Comparison of ENCODE assay signal across 28 cellular contexts in genomic region chr18:36468161-36468560, GRCh38.
DNase-seq lines count a peak whose midpoint lies in the region; ATAC-seq, FAIRE-seq and TF ChIP-seq lines count a peak whose summit lies in the region.
"Had no signal": no experiment of that assay in that cellular context is flagged by ENCODE, and none has a peak within 500 bp of the region (broad histone marks: within the 10 kb centered on the region; RNA-seq: fewer than 3 reads in every experiment).

No MANE protein-coding gene starts in this region.

- H3K4me3 ChIP-seq in body of pancreas (no peak overlapping the region), right cardiac atrium (ENCODE audit: low read length) (no peak overlapping the region), skeletal muscle tissue (ENCODE audit: low read length in 3 of 3) (peak overlapping the region in 2 of 3 donors; percentile 23 to 45), small intestine (ENCODE audit: low read depth in 1 of 2, low read length in 2 of 2) (no peak overlapping the region)
- H3K4me3 ChIP-seq: coronary artery, GM23248, MG63, Peyer's patch, SJSA1, uterus had no signal

- no peak for TF ChIP-seq POLR2A in body of pancreas (IDR thresholded peaks at IDR 0.05)

- peak; percentile 79 for ATAC-seq in body of pancreas
- ATAC-seq in right cardiac atrium, result peak; percentile 82 to 85
- no peak for ATAC-seq in GM21526 (IDR thresholded peaks at IDR 0.05; ENCODE audit: low FRiP score, unreplicated experiment)
- no peak for ATAC-seq in natural killer cell
- ATAC-seq: activated CD8-positive, alpha-beta memory T cell treated with anti-CD3 and anti-CD28 coated beads, Interleukin-2, amount 10 ng/mL, durations not matched to agents 7 days and 5 days; effector memory CD8-positive, alpha-beta T cell; stimulated activated naive B cell treated with anti-CD40 and anti-IgM and Interleukin-4, amounts not matched to agents 10 μg/mL and 1 μg/mL and 100 μg/mL, for 72 hours had no signal

- no peak for TF ChIP-seq CTCF in body of pancreas (IDR thresholded peaks at IDR 0.05)
- TF ChIP-seq CTCF in natural killer cell (IDR thresholded peaks at IDR 0.05), result no peak

- H3K36me3 ChIP-seq in body of pancreas (replicated peaks in 1 of 2; ENCODE audit: insufficient read depth in 1 of 2, low read depth in 2 of 2) (no peaks in the 10 kb centered on the region), skeletal muscle tissue (ENCODE audit: control insufficient read depth in 3 of 3, insufficient read depth in 3 of 3, low read length in 3 of 3) (no peaks in the 10 kb centered on the region), small intestine (ENCODE audit: control insufficient read depth in 2 of 2, insufficient read depth in 2 of 2, low read length in 2 of 2) (no peaks in the 10 kb centered on the region)
- H3K36me3 ChIP-seq: MG63, Peyer's patch, SJSA1, uterus had no signal

- H3K9ac ChIP-seq in skeletal muscle tissue (ENCODE audit: low read depth in 1 of 3, low read length in 3 of 3), result peak overlapping the region; percentile 24 to 77 (median 74)
- H3K9ac ChIP-seq: GM23248 had no signal

- H3K4me1 ChIP-seq in body of pancreas (peaks cover 49% of the 10 kb centered on the region), right cardiac atrium (ENCODE audit: control insufficient read depth, insufficient read depth, low read length) (peaks cover 4% of the 10 kb centered on the region), skeletal muscle tissue (ENCODE audit: control insufficient read depth in 3 of 3, insufficient read depth in 3 of 3, low read length in 3 of 3) (peaks cover 27 to 51% (median 45%) of the 10 kb centered on the region in 3 donors), small intestine (ENCODE audit: control insufficient read depth in 2 of 2, insufficient read depth in 1 of 2, low read depth in 1 of 2, low read length in 1 of 2) (no peaks in the 10 kb centered on the region)
- H3K4me1 ChIP-seq: Peyer's patch, SJSA1, uterus had no signal

- no peaks in the 10 kb centered on the region for H3K36me3 Mint-ChIP-seq in natural killer cell
- H3K36me3 Mint-ChIP-seq: activated CD8-positive, alpha-beta memory T cell treated with anti-CD3 and anti-CD28 coated beads, Interleukin-2, amount 10 ng/mL, durations not matched to agents 7 days and 5 days; activated naive CD4-positive, alpha-beta T cell treated with anti-CD3 and anti-CD28 coated beads, Interleukin-2, amount 10 ng/mL, durations not matched to agents 7 days and 5 days; CD4-positive, CD25-positive, alpha-beta regulatory T cell; stimulated activated naive B cell treated with anti-CD40 and anti-IgM and Interleukin-4, amounts not matched to agents 10 μg/mL and 1 μg/mL and 100 μg/mL, for 72 hours had no signal

- H3K4me3 Mint-ChIP-seq in natural killer cell, result no peak overlapping the region
- H3K4me3 Mint-ChIP-seq: activated CD4-positive, alpha-beta T cell treated with anti-CD3 and anti-CD28 coated beads, Interleukin-2, amount 10 ng/mL, durations not matched to agents 24 days and 14 days; activated CD8-positive, alpha-beta memory T cell treated with anti-CD3 and anti-CD28 coated beads, Interleukin-2, amount 10 ng/mL, durations not matched to agents 7 days and 5 days; activated naive CD4-positive, alpha-beta T cell treated with anti-CD3 and anti-CD28 coated beads, Interleukin-2, amount 10 ng/mL, durations not matched to agents 7 days and 5 days; CD4-positive, CD25-positive, alpha-beta regulatory T cell; effector memory CD8-positive, alpha-beta T cell; stimulated activated naive B cell treated with anti-CD40 and anti-IgM and Interleukin-4, amounts not matched to agents 10 μg/mL and 1 μg/mL and 100 μg/mL, for 72 hours had no signal

- intact Hi-C loops in body of pancreas (cut with DNase I) (no loop called here), right cardiac atrium (cut with DNase I) (loop anchor here in 2 of 4 donors (10.0 kb wide), 3 partner anchors 93 to 173 kb away; partner anchors contain the start of gene FHOD3 (in 1 of the 2)), natural killer cell (cut with micrococcal nuclease) (no loop called here)

- peaks cover 0 to 6% of the 10 kb centered on the region in 2 donors for H3K27me3 Mint-ChIP-seq in natural killer cell (ENCODE audit: low read depth in 2 of 2)

- DNase-seq in NCI-H82 treated with DMSO at 0.1 percent for 48 hours (lab: John Stamatoyannopoulos, UW; ENCODE audit: unreplicated experiment) (peak; percentile 22), body of pancreas (peak; percentile 22 to 79 (median 68)), right cardiac atrium (peak; percentile 46 to 82 (median 76)), small intestine (no peak), natural killer cell (no peak)
- DNase-seq: activated CD4-positive, alpha-beta T cell treated with anti-CD3 and anti-CD28 coated beads, Interleukin-2, amount 10 ng/mL, durations not matched to agents 24 days and 14 days; activated CD8-positive, alpha-beta memory T cell treated with anti-CD3 and anti-CD28 coated beads, Interleukin-2, amount 10 ng/mL, durations not matched to agents 7 days and 5 days; activated naive CD4-positive, alpha-beta T cell treated with anti-CD3 and anti-CD28 coated beads, Interleukin-2, amount 10 ng/mL, durations not matched to agents 7 days and 5 days; amygdala; CD4-positive, CD25-positive, alpha-beta regulatory T cell; effector memory CD8-positive, alpha-beta T cell; GM23248; KBM-7; MG63; NCI-H2081 treated with DMSO at 0.1 percent for 48 hours; NCI-H446; occipital lobe; Peyer's patch; stimulated activated CD4-positive, alpha-beta T cell treated with anti-CD3 and anti-CD28 coated beads, Interleukin-4, amount 100 ng/mL, for 1 hour; stimulated activated naive B cell treated with anti-CD40 and anti-IgM and Interleukin-4, amounts not matched to agents 10 μg/mL and 1 μg/mL and 100 μg/mL, for 72 hours; T-helper 2 cell; uterus had no signal

- peaks cover 0 to 2% of the 10 kb centered on the region in 2 donors for H3K9me3 Mint-ChIP-seq in natural killer cell
- H3K9me3 Mint-ChIP-seq: activated CD4-positive, alpha-beta T cell treated with anti-CD3 and anti-CD28 coated beads, Interleukin-2, amount 10 ng/mL, durations not matched to agents 24 days and 14 days; activated naive CD4-positive, alpha-beta T cell treated with anti-CD3 and anti-CD28 coated beads, Interleukin-2, amount 10 ng/mL, durations not matched to agents 7 days and 5 days; effector memory CD8-positive, alpha-beta T cell; stimulated activated naive B cell treated with anti-CD40 and anti-IgM and Interleukin-4, amounts not matched to agents 10 μg/mL and 1 μg/mL and 100 μg/mL, for 72 hours had no signal

- H3K27ac ChIP-seq in body of pancreas (peak overlapping the region in 3 of 4 donors; percentile 30 to 62 (median 59)), right cardiac atrium (ENCODE audit: low read length) (peak overlapping the region; percentile 85), skeletal muscle tissue (ENCODE audit: low read depth, low read length) (peak overlapping the region; percentile 67), small intestine (ENCODE audit: low read depth in 1 of 2, low read length in 1 of 2) (no peak overlapping the region)
- H3K27ac ChIP-seq: coronary artery, GM23248, Peyer's patch, SJSA1, uterus had no signal

- H3K9me3 ChIP-seq in body of pancreas, result no peaks in the 10 kb centered on the region
- no peaks in the 10 kb centered on the region for H3K9me3 ChIP-seq in right cardiac atrium (ENCODE audit: control insufficient read depth, low read length)
- no peaks in the 10 kb centered on the region for H3K9me3 ChIP-seq in skeletal muscle tissue (ENCODE audit: control insufficient read depth in 3 of 3, low read length in 3 of 3)
- H3K9me3 ChIP-seq in small intestine (ENCODE audit: control insufficient read depth, low read depth), result no peaks in the 10 kb centered on the region
- H3K9me3 ChIP-seq: MG63, Peyer's patch, SJSA1, uterus had no signal

- WGBS in body of pancreas, 2 donors, result 33 to 35% methylated on average over 9 of the region's 9 CpGs
- 24% methylated on average over 9 of the region's 9 CpGs for WGBS in right cardiac atrium
- WGBS in small intestine, 3 donors, result 24 to 65% (median 31%) methylated on average over 9 of the region's 9 CpGs

- H3K27me3 ChIP-seq in body of pancreas (no peaks in the 10 kb centered on the region), right cardiac atrium (ENCODE audit: control insufficient read depth, insufficient read depth) (no peaks in the 10 kb centered on the region), skeletal muscle tissue (ENCODE audit: control insufficient read depth in 3 of 3, insufficient read depth in 3 of 3, low read length in 3 of 3) (no peaks in the 10 kb centered on the region), small intestine (ENCODE audit: control insufficient read depth in 2 of 2, insufficient read depth in 2 of 2, low read length in 2 of 2) (no peaks in the 10 kb centered on the region)
- H3K27me3 ChIP-seq: MG63, Peyer's patch, SJSA1, uterus had no signal

- H3K27ac Mint-ChIP-seq in natural killer cell, result no peak overlapping the region
- H3K27ac Mint-ChIP-seq: activated CD4-positive, alpha-beta T cell treated with anti-CD3 and anti-CD28 coated beads, Interleukin-2, amount 10 ng/mL, durations not matched to agents 24 days and 14 days; activated CD8-positive, alpha-beta memory T cell treated with anti-CD3 and anti-CD28 coated beads, Interleukin-2, amount 10 ng/mL, durations not matched to agents 7 days and 5 days; activated naive CD4-positive, alpha-beta T cell treated with anti-CD3 and anti-CD28 coated beads, Interleukin-2, amount 10 ng/mL, durations not matched to agents 7 days and 5 days; CD4-positive, CD25-positive, alpha-beta regulatory T cell; effector memory CD8-positive, alpha-beta T cell; stimulated activated naive B cell treated with anti-CD40 and anti-IgM and Interleukin-4, amounts not matched to agents 10 μg/mL and 1 μg/mL and 100 μg/mL, for 72 hours had no signal

- no peak for FAIRE-seq in small intestine (lab: Jason Lieb, UNC)
- FAIRE-seq: bronchial epithelial cell, D721Med had no signal

- H3K4me1 Mint-ChIP-seq in natural killer cell, result no peaks in the 10 kb centered on the region
- H3K4me1 Mint-ChIP-seq: activated CD4-positive, alpha-beta T cell treated with anti-CD3 and anti-CD28 coated beads, Interleukin-2, amount 10 ng/mL, durations not matched to agents 24 days and 14 days; activated CD8-positive, alpha-beta memory T cell treated with anti-CD3 and anti-CD28 coated beads, Interleukin-2, amount 10 ng/mL, durations not matched to agents 7 days and 5 days; activated naive CD4-positive, alpha-beta T cell treated with anti-CD3 and anti-CD28 coated beads, Interleukin-2, amount 10 ng/mL, durations not matched to agents 7 days and 5 days; CD4-positive, CD25-positive, alpha-beta regulatory T cell; stimulated activated naive B cell treated with anti-CD40 and anti-IgM and Interleukin-4, amounts not matched to agents 10 μg/mL and 1 μg/mL and 100 μg/mL, for 72 hours had no signal

Comparison
In these comparisons a context has a peak if more than half of its experiments do, and no peak if none do; other contexts are left out.
1. DNase-seq: peak in NCI-H82 treated with DMSO at 0.1 percent for 48 hours (single experiment), body of pancreas (4 of 4) and right cardiac atrium (3 of 3); none in small intestine (single experiment) and natural killer cell (single experiment).
2. ATAC-seq: peak in body of pancreas (single experiment) and right cardiac atrium (2 of 2); none in GM21526 (single experiment) and natural killer cell (0 of 3).
3. H3K27ac ChIP-seq: peak in body of pancreas (3 of 4), right cardiac atrium (single experiment) and skeletal muscle tissue (single experiment); none in small intestine (0 of 2).
4. H3K4me3 ChIP-seq: peak in skeletal muscle tissue (2 of 3); none in body of pancreas (0 of 2), right cardiac atrium (single experiment) and small intestine (0 of 2).